Comparison of ENCODE assay signal across 15 cellular contexts in genomic region chr17:82709024-82709675, GRCh38. TPM values are rescaled to one million over a fixed set of nuclear protein-coding genes. Genes with fewer than 3 reads are reported as not detected.
DNase-seq lines count a peak whose midpoint lies in the region; ATAC-seq, FAIRE-seq and TF ChIP-seq lines count a peak whose summit lies in the region.
"Had no signal": no experiment of that assay in that cellular context is flagged by ENCODE, and none has a peak within 500 bp of the region (broad histone marks: within the 10 kb centered on the region; RNA-seq: fewer than 3 reads in every experiment).

No MANE protein-coding gene starts in this region.

- no peak overlapping the region for H3K4me3 ChIP-seq in kidney (ENCODE audit: low read length in 2 of 2)
- H3K4me3 ChIP-seq: BLaER1, HAP-1 had no signal

- no peaks in the 10 kb centered on the region for H3K4me1 ChIP-seq in kidney (ENCODE audit: control insufficient read depth in 1 of 2, insufficient read depth in 1 of 2, low read depth in 1 of 2, low read length in 2 of 2)
- H3K4me1 ChIP-seq: HAP-1 had no signal

- H3K27ac ChIP-seq in kidney (ENCODE audit: low read depth in 2 of 2, low read length in 2 of 2) = no peak overlapping the region
- H3K27ac ChIP-seq: BLaER1 had no signal

- no peak overlapping the region for H3K9ac ChIP-seq in kidney (ENCODE audit: low read length in 2 of 2)
- H3K9ac ChIP-seq: BLaER1 had no signal

- no peak for ATAC-seq in Right ventricle myocardium superior (ENCODE audit: poor library complexity)
- no peak for ATAC-seq in left cardiac atrium
- ATAC-seq in HG03354 (IDR thresholded peaks at IDR 0.05; ENCODE audit: poor library complexity, severe bottlenecking, unreplicated experiment) = no peak
- ATAC-seq in HG02588 (IDR thresholded peaks at IDR 0.05; ENCODE audit: unreplicated experiment) = no peak

- no peak for TF ChIP-seq CTCF in kidney (IDR thresholded peaks at IDR 0.05; ENCODE audit: borderline replicate concordance, extremely low read depth, insufficient read depth)

- no peaks in the 10 kb centered on the region for H3K9me3 ChIP-seq in kidney (ENCODE audit: control insufficient read depth in 1 of 2, low read length in 2 of 2)
- H3K9me3 ChIP-seq: BLaER1, HAP-1 had no signal

- no peaks in the 10 kb centered on the region for H3K36me3 ChIP-seq in kidney (ENCODE audit: control insufficient read depth in 1 of 2, insufficient read depth in 2 of 2, low read length in 2 of 2)
- H3K36me3 ChIP-seq: BLaER1, HAP-1 had no signal

- peak; percentile 20 for DNase-seq in Right ventricle myocardium superior
- no peak for DNase-seq in left cardiac atrium
- DNase-seq in NCI-H774 (lab: John Stamatoyannopoulos, UW) = peak; percentile 10
- DNase-seq in kidney = peak; percentile 51
- DNase-seq in Kasumi-1 (lab: John Stamatoyannopoulos, UW) = no peak
- DNase-seq in NCI-H345 treated with DMSO at 0.1 percent for 48 hours (lab: John Stamatoyannopoulos, UW; ENCODE audit: unreplicated experiment) = no peak
- DNase-seq: 8988T, DMS79 treated with DMSO at 0.1 percent for 48 hours, NCI-H187 treated with DMSO at 0.1 percent for 48 hours, NCI-H446 had no signal

- intact Hi-C loops in Right ventricle myocardium superior (cut with DNase I) = no loop called here
- intact Hi-C loops in left cardiac atrium (cut with DNase I) = no loop called here
- intact Hi-C loops in kidney (cut with DNase I) = no loop called here

- no peak for FAIRE-seq in kidney (lab: Jason Lieb, UNC)
- FAIRE-seq: GM12892 had no signal

RNA-seq across cellular contexts. Expression of gene FN3KRP, which starts 7.4 kb away (rescaled TPM):
- total RNA-seq in Right ventricle myocardium superior (13.2 TPM), left cardiac atrium (10 to 100 TPM; 12.1 to 14.5 TPM), kidney (30.6 TPM)
- polyA plus RNA-seq in kidney (ENCODE audit: insufficient read depth, low read depth, low replicate concordance) = 36.6 TPM

RNA-seq across cellular contexts. Expression of gene RAB40B, which starts 10.7 kb away (rescaled TPM):
- 20.7 TPM for total RNA-seq in Right ventricle myocardium superior
- 10 to 100 TPM; 12.8 to 16.7 TPM for total RNA-seq in left cardiac atrium
- total RNA-seq in kidney = 21.7 TPM
- 36.1 TPM for polyA plus RNA-seq in kidney (ENCODE audit: insufficient read depth, low read depth, low replicate concordance)

RNA-seq across cellular contexts. Expression of gene FN3K, which starts 26.3 kb away (rescaled TPM):
- total RNA-seq in Right ventricle myocardium superior (80.2 TPM), left cardiac atrium (10 to 100 TPM; 49.9 to 62.9 TPM), kidney (33.3 TPM)
- 114 TPM for polyA plus RNA-seq in kidney (ENCODE audit: insufficient read depth, low read depth, low replicate concordance)

RNA-seq across cellular contexts. Expression of gene TBCD, which starts 42.7 kb away (rescaled TPM):
- 45.1 TPM for total RNA-seq in Right ventricle myocardium superior
- total RNA-seq in left cardiac atrium = 10 to 100 TPM; 37.0 to 59.8 TPM
- 72.8 TPM for total RNA-seq in kidney
- polyA plus RNA-seq in kidney (ENCODE audit: insufficient read depth, low read depth, low replicate concordance) = 78.7 TPM

Comparison
In these comparisons a context has a peak if more than half of its experiments do, and no peak if none do; other contexts are left out.
1. DNase-seq: peak in Right ventricle myocardium superior (single experiment), NCI-H774 (single experiment) and kidney (single experiment); none in left cardiac atrium (single experiment), Kasumi-1 (0 of 2) and NCI-H345 treated with DMSO at 0.1 percent for 48 hours (single experiment).